ENCODE assay signal across 1 cellular context in the genomic region with DNA sequence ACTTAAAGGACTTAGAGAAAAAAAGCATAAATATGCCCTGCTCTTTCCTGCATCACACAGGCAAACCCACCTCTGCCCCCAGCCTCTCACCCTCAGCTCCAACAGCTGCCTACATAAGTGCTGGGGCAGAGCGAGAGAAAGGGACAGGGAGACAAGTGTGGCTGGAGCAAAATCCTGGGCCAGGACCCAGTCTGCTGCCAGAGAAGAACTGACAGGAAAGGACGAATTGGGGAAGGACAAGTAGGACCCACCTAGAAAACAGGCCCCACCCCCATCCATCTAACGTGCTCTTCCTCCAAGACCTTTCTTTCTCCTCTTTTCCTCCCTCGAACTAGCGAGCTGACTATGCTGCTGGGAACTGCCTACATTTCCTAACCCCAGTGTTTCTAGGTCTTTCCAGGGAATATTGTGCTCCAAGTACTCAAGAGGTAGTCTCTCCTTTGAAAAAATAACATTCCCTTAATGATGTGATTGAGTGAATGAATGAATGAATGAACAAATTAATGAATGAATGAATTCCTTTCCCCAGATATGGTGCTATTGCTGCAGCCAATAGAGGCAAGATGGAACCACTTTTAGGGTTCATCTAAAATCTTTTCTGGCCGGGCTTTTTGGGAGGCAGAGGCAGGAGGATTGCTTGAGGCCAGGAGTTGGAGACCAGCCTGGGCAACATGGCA.
TF ChIP-seq lines count a peak whose summit lies in the region.

No MANE protein-coding gene starts in this region.

TF ChIP-seq in GM23338, 12 proteins besides CTCF, POLR2A, EP300 and RAD21 (continued from another document):
- TF ChIP-seq STAT1 (IDR thresholded peaks at IDR 0.05; ENCODE audit: unreplicated experiment): no peak
- TF ChIP-seq JUNB (IDR thresholded peaks at IDR 0.05; ENCODE audit: unreplicated experiment): no peak
- no peak for TF ChIP-seq ZNF331 (CRISPR knock-in tag; IDR thresholded peaks at IDR 0.05; ENCODE audit: low read depth)
- TF ChIP-seq EZH2phosphoT487 (IDR thresholded peaks at IDR 0.05; ENCODE audit: unreplicated experiment): no peak
